Comparison of ENCODE assay signal across 8 cellular contexts in genomic region chr7:45001138-45001694, GRCh38. TPM values are rescaled to one million over a fixed set of nuclear protein-coding genes. Genes with fewer than 3 reads are reported as not detected.
A peak's percentile ranks its signal among the peaks of the same experiment; 100 is the strongest.
DNase-seq lines count a peak whose midpoint lies in the region; ATAC-seq and TF ChIP-seq lines count a peak whose summit lies in the region.

No MANE protein-coding gene starts in this region.

- no peak for TF ChIP-seq POLR2A in vagina (IDR thresholded peaks at IDR 0.05)

- H3K27ac Mint-ChIP-seq in naive thymus-derived CD8-positive, alpha-beta T cell: peak overlapping the region; percentile 82 to 96 (median 93)

- intact Hi-C loops in vagina (cut with DNase I): loop anchor here (5.0 kb wide), 1 partner anchor 101 kb away; no protein-coding TSS in a partner anchor

- peaks cover 0 to 5% (median 2%) of the 10 kb centered on the region in 3 donors for H3K36me3 Mint-ChIP-seq in naive thymus-derived CD8-positive, alpha-beta T cell

- H3K4me3 Mint-ChIP-seq in naive thymus-derived CD8-positive, alpha-beta T cell: peak overlapping the region; percentile 82 to 95 (median 88)

- TF ChIP-seq CTCF in AG09309 (IDR thresholded peaks at IDR 0.05; ENCODE audit: control insufficient read depth, insufficient read depth, low read depth, low read length, missing control alignments) (no peak), coronary artery (IDR thresholded peaks at IDR 0.05) (no peak), vagina (IDR thresholded peaks at IDR 0.05) (no peak)

- peak; percentile 41 for ATAC-seq in GM18867 (IDR thresholded peaks at IDR 0.05; ENCODE audit: unreplicated experiment)
- ATAC-seq in naive thymus-derived CD8-positive, alpha-beta T cell: peak; percentile 46 to 57

- peak overlapping the region; percentile 62 for H3K4me3 ChIP-seq in AG09309 (ENCODE audit: control insufficient read depth, low read depth, low read length)
- H3K4me3 ChIP-seq in coronary artery: peak overlapping the region; percentile 96
- H3K4me3 ChIP-seq in vagina: peak overlapping the region; percentile 89 to 91

- H3K9me3 ChIP-seq in vagina: no peaks in the 10 kb centered on the region

- no peak for DNase-seq in AG09309 (ENCODE audit: low read depth)
- DNase-seq in HUDEP-2 (lab: John Stamatoyannopoulos, UW; ENCODE audit: unreplicated experiment in 76 of 76): peak in 51 of 76 experiments; percentile 5 to 72 (median 31)
- DNase-seq in activated CD4-positive, CD25-positive, alpha-beta regulatory T cell (lab: John Stamatoyannopoulos, UW): peak; percentile 19 to 37 (median 30)
- no peak for DNase-seq in coronary artery (ENCODE audit: low spot score)
- DNase-seq in naive thymus-derived CD8-positive, alpha-beta T cell: peak; percentile 29 to 79 (median 58)
- no peak for DNase-seq in vagina (ENCODE audit: extremely low spot score in 2 of 2)
- DNase-seq in MV-4-11 (lab: John Stamatoyannopoulos, UW): no peak

- H3K4me1 ChIP-seq in vagina: peaks cover 30% of the 10 kb centered on the region

- H3K27ac ChIP-seq in coronary artery (peak overlapping the region in 1 of 2 donors; percentile 99), vagina (peak overlapping the region; percentile 92)

- H3K9me3 Mint-ChIP-seq in naive thymus-derived CD8-positive, alpha-beta T cell: no peaks in the 10 kb centered on the region

- no peaks in the 10 kb centered on the region for H3K27me3 ChIP-seq in vagina

- no peaks in the 10 kb centered on the region for H3K36me3 ChIP-seq in vagina

- POLR2A ChIA-PET in naive thymus-derived CD8-positive, alpha-beta T cell (lab: Charles Lee): interaction anchor here (0.7 to 10.5 kb wide), 19 partner anchors 10 to 419 kb away, joined by 3 to 314 read pairs (median 4); partner anchors contain the start of genes MYO1G, OGDH, PURB and TBRG4

- H3K27me3 Mint-ChIP-seq in naive thymus-derived CD8-positive, alpha-beta T cell: no peaks in the 10 kb centered on the region

- peaks cover 17 to 65% (median 50%) of the 10 kb centered on the region in 4 donors for H3K4me1 Mint-ChIP-seq in naive thymus-derived CD8-positive, alpha-beta T cell

RNA-seq across cellular contexts. Expression of gene CCM2, which starts 1.2 kb away (rescaled TPM):
- total RNA-seq in naive thymus-derived CD8-positive, alpha-beta T cell: 100 to 1,000 TPM; 160 to 167 TPM
- 10 to 100 TPM; 49.9 to 81.7 (median 63.2) TPM for polyA plus RNA-seq in naive thymus-derived CD8-positive, alpha-beta T cell
- total RNA-seq in vagina: 44.2 TPM

RNA-seq across cellular contexts. Expression of gene MYO1G, which starts 22.4 kb away (rescaled TPM):
- 10 to 100 TPM; 44.4 to 44.5 TPM for total RNA-seq in naive thymus-derived CD8-positive, alpha-beta T cell
- 100 to 1,000 TPM in 1 of 3 donors, 10 to 100 TPM in 2; 60.0 to 106 (median 73.8) TPM for polyA plus RNA-seq in naive thymus-derived CD8-positive, alpha-beta T cell
- 5.2 TPM for total RNA-seq in vagina

Comparison
In these comparisons a context has a peak if more than half of its experiments do, and no peak if none do; other contexts are left out.
1. DNase-seq: peak in HUDEP-2 (51 of 76), activated CD4-positive, CD25-positive, alpha-beta regulatory T cell (4 of 4) and naive thymus-derived CD8-positive, alpha-beta T cell (10 of 10); none in AG09309 (single experiment), coronary artery (single experiment), vagina (0 of 2) and MV-4-11 (single experiment).
2. Peak in every context shown above with its lines, with median percentiles within 50 percentile points of each other: H3K4me3 ChIP-seq.